ENCODE assay signal across 21 cellular contexts in the genomic region with DNA sequence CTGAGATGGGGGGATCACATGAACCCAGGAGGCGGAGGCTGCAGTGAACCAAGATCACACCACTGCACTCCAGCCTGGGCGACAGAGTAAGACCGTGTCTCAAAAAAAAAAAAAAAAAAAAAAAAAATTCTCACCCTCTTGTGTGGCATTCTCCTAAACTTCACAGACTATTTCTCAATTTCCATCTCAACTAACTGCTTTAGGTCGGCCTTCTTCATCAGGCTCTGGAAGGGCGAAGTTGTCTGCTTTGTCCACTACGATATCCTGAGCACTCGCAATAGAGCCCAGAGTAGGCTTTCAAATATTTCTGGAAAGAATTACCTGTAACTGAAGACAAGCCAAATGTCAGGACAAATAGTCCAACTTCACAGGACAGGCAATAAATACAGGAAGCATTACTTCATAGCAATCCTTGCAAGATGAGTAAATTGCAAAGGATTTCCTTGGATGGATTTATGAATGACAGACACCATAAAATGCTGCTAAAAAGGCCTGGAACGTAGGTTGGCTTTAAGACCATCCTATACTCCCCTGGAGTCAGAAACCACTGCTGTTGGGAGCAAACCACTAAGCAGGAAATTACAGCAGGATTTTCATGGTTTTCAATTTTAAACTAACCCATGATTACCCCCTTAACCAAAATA.
DNase-seq lines count a peak whose midpoint lies in the region; ATAC-seq and TF ChIP-seq lines count a peak whose summit lies in the region.
"Had no signal": no experiment of that assay in that cellular context is flagged by ENCODE, and none has a peak within 500 bp of the region (broad histone marks: within the 10 kb centered on the region; RNA-seq: fewer than 3 reads in every experiment).

No MANE protein-coding gene starts in this region.

- no peaks in the 10 kb centered on the region for H3K9me3 ChIP-seq in smooth muscle cell (replicated peaks; ENCODE audit: low read depth)
- H3K9me3 ChIP-seq: heart left ventricle, thoracic aorta had no signal

- H3K36me3 Mint-ChIP-seq in activated naive CD8-positive, alpha-beta T cell = peaks cover 20% of the 10 kb centered on the region
- peaks cover 56% of the 10 kb centered on the region for H3K36me3 Mint-ChIP-seq in activated naive CD8-positive, alpha-beta T cell treated with anti-CD3 and anti-CD28 coated beads, Interleukin-2, amount 50 U/mL, for 24 hours (ENCODE audit: low read depth)

- no peak for DNase-seq in activated naive CD8-positive, alpha-beta T cell treated with anti-CD3 and anti-CD28 coated beads, Interleukin-2, amount 50 U/mL, for 24 hours
- no peak for DNase-seq in dorsolateral prefrontal cortex
- peak; percentile 40 to 48 for DNase-seq in lung microvascular endothelial cell (ENCODE audit: low read depth in 2 of 2)
- DNase-seq in nucleus accumbens (lab: John Stamatoyannopoulos, UW) = no peak
- DNase-seq in smooth muscle cell (lab: John Stamatoyannopoulos, UW; ENCODE audit: unreplicated experiment) = no peak
- DNase-seq: GF-D8; heart left ventricle; KG1; kidney glomerular epithelial cell; NCI-H146; NCI-H524 treated with DMSO at 0.1 percent for 48 hours; stimulated activated CD4-positive, alpha-beta T cell treated with anti-CD3 and anti-CD28 coated beads, Interleukin-1b, Interleukin-23, amount 100 ng/mL, for 48 hours; SW 1271 had no signal

- no peaks in the 10 kb centered on the region for H3K27me3 ChIP-seq in dorsolateral prefrontal cortex
- H3K27me3 ChIP-seq in smooth muscle cell (ENCODE audit: low read depth) = no peaks in the 10 kb centered on the region
- H3K27me3 ChIP-seq: heart left ventricle had no signal

- no peaks in the 10 kb centered on the region for H3K9me3 Mint-ChIP-seq in activated naive CD8-positive, alpha-beta T cell (ENCODE audit: low read depth)
- H3K9me3 Mint-ChIP-seq in activated naive CD8-positive, alpha-beta T cell treated with anti-CD3 and anti-CD28 coated beads, Interleukin-2, amount 50 U/mL, for 24 hours = no peaks in the 10 kb centered on the region
- H3K9me3 Mint-ChIP-seq: central memory CD8-positive, alpha-beta T cell; WTC11 had no signal

- H4K20me1 ChIP-seq in smooth muscle cell (ENCODE audit: low read depth) = peaks cover 39% of the 10 kb centered on the region

- ATAC-seq in activated naive CD8-positive, alpha-beta T cell treated with anti-CD3 and anti-CD28 coated beads, Interleukin-2, amount 50 U/mL, for 24 hours = no peak
- ATAC-seq in HG02678 (IDR thresholded peaks at IDR 0.05; ENCODE audit: unreplicated experiment) = no peak
- ATAC-seq: HCT116, WTC11 had no signal

- peaks cover 45% of the 10 kb centered on the region for H3K4me1 Mint-ChIP-seq in activated naive CD8-positive, alpha-beta T cell (ENCODE audit: low read depth)
- H3K4me1 Mint-ChIP-seq in activated naive CD8-positive, alpha-beta T cell treated with anti-CD3 and anti-CD28 coated beads, Interleukin-2, amount 50 U/mL, for 24 hours = peaks cover 43% of the 10 kb centered on the region
- H3K4me1 Mint-ChIP-seq: central memory CD8-positive, alpha-beta T cell had no signal

- H3K27ac ChIP-seq in dorsolateral prefrontal cortex (peak overlapping the region in 37 of 59 donors; percentile 5 to 100 (median 99)), temporal lobe (ENCODE audit: low read depth, low read length) (peak overlapping the region; percentile 36), smooth muscle cell (ENCODE audit: low read depth) (no peak overlapping the region)
- H3K27ac ChIP-seq: PC-9, thoracic aorta had no signal

- H3K79me2 ChIP-seq in smooth muscle cell (ENCODE audit: low read depth) = peaks cover 10% of the 10 kb centered on the region

- 87% methylated on average over 7 of the region's 8 CpGs for WGBS in smooth muscle cell (ENCODE audit: low lambda C conversion rate)

- no peak overlapping the region for H3K4me2 ChIP-seq in smooth muscle cell
- H3K4me2 ChIP-seq: PC-9 had no signal

- H3K4me3 Mint-ChIP-seq in activated naive CD8-positive, alpha-beta T cell = peak overlapping the region; percentile 11
- H3K4me3 Mint-ChIP-seq in activated naive CD8-positive, alpha-beta T cell treated with anti-CD3 and anti-CD28 coated beads, Interleukin-2, amount 50 U/mL, for 24 hours = no peak overlapping the region
- H3K4me3 Mint-ChIP-seq: central memory CD8-positive, alpha-beta T cell; WTC11 had no signal

- H3K9ac ChIP-seq in smooth muscle cell (ENCODE audit: low read depth) = no peak overlapping the region

- no peaks in the 10 kb centered on the region for H3F3A ChIP-seq in smooth muscle cell (ENCODE audit: low read depth)

- no peaks in the 10 kb centered on the region for H3K36me3 ChIP-seq in smooth muscle cell (ENCODE audit: low read depth)

- no peak for TF ChIP-seq CTCF in dorsolateral prefrontal cortex (IDR thresholded peaks at IDR 0.05 in 54 of 56, conservative IDR thresholded peaks at IDR 0.05 in 2 of 56; ENCODE audit: low read depth in 1 of 56, partially characterized antibody in 56 of 56)
- no peak for TF ChIP-seq CTCF in smooth muscle cell (IDR thresholded peaks at IDR 0.05; ENCODE audit: borderline replicate concordance, insufficient read depth, poor library complexity, severe bottlenecking)

- no peak overlapping the region for H2AFZ ChIP-seq in smooth muscle cell (ENCODE audit: low read depth)
- H2AFZ ChIP-seq: PC-9 had no signal

- H3K4me1 ChIP-seq in smooth muscle cell (ENCODE audit: low read depth) = no peaks in the 10 kb centered on the region

- H3K27me3 Mint-ChIP-seq in activated naive CD8-positive, alpha-beta T cell = no peaks in the 10 kb centered on the region
- no peaks in the 10 kb centered on the region for H3K27me3 Mint-ChIP-seq in activated naive CD8-positive, alpha-beta T cell treated with anti-CD3 and anti-CD28 coated beads, Interleukin-2, amount 50 U/mL, for 24 hours

- peak overlapping the region in 57 of 59 donors; percentile 61 to 98 (median 86) for H3K4me3 ChIP-seq in dorsolateral prefrontal cortex
- H3K4me3 ChIP-seq in smooth muscle cell = no peak overlapping the region
- H3K4me3 ChIP-seq: PC-9 had no signal

- H3K27ac Mint-ChIP-seq in activated naive CD8-positive, alpha-beta T cell = peak overlapping the region; percentile 29
- H3K27ac Mint-ChIP-seq in activated naive CD8-positive, alpha-beta T cell treated with anti-CD3 and anti-CD28 coated beads, Interleukin-2, amount 50 U/mL, for 24 hours = no peak overlapping the region
- H3K27ac Mint-ChIP-seq: WTC11 had no signal

- intact Hi-C loops in dorsolateral prefrontal cortex (cut with DNase I) = no loop called here

Comparison
In these comparisons a context has a peak if more than half of its experiments do, and no peak if none do; other contexts are left out.
1. DNase-seq: peak in lung microvascular endothelial cell (2 of 2); none in activated naive CD8-positive, alpha-beta T cell treated with anti-CD3 and anti-CD28 coated beads, Interleukin-2, amount 50 U/mL, for 24 hours (single experiment), dorsolateral prefrontal cortex (0 of 10), nucleus accumbens (0 of 56) and smooth muscle cell (single experiment).